8 cellular contexts compared by ENCODE assay signal in genomic region chr12:120639771-120640721, GRCh38. TPM values are rescaled to one million over a fixed set of nuclear protein-coding genes. Genes with fewer than 3 reads are reported as not detected.
DNase-seq lines count a peak whose midpoint lies in the region; ATAC-seq and TF ChIP-seq lines count a peak whose summit lies in the region.

CABP1 (plus strand) TSS chr12:120640626; CDS start chr12:120640686, 60 bp downstream.

- no peaks in the 10 kb centered on the region for H3K79me2 ChIP-seq in mesendoderm (ENCODE audit: control insufficient read depth, insufficient read depth, low read length)

- no peak within 1 kb of the TSS for H2AK5ac ChIP-seq in mesendoderm (ENCODE audit: low read length)

- H3K4me3 Mint-ChIP-seq in CD4-positive, CD25-positive, alpha-beta regulatory T cell, result peak within 1 kb of the TSS; percentile 82 to 89 (median 85)
- H3K4me3 Mint-ChIP-seq in activated B cell treated with CpG ODN at 0.5 μM for 24 hours, result peak within 1 kb of the TSS; percentile 75
- peak within 1 kb of the TSS; percentile 78 for H3K4me3 Mint-ChIP-seq in central memory CD8-positive, alpha-beta T cell

- no peak within 1 kb of the TSS for H3K23ac ChIP-seq in mesendoderm (ENCODE audit: low read length)

- no peak within 1 kb of the TSS for H3K27ac ChIP-seq in CD4-positive, CD25-positive, alpha-beta regulatory T cell (ENCODE audit: insufficient read depth, low read length, poor library complexity, severe bottlenecking)
- no peak within 1 kb of the TSS for H3K27ac ChIP-seq in mesendoderm (ENCODE audit: low read depth, low read length)

- H2BK5ac ChIP-seq in mesendoderm (ENCODE audit: low read length), result no peak within 1 kb of the TSS

- peaks cover 0 to 11% (median 2%) of the 10 kb centered on the region in 4 donors for H3K4me1 Mint-ChIP-seq in CD4-positive, CD25-positive, alpha-beta regulatory T cell
- peaks cover 8% of the 10 kb centered on the region for H3K4me1 Mint-ChIP-seq in activated B cell treated with CpG ODN at 0.5 μM for 24 hours
- H3K4me1 Mint-ChIP-seq in central memory CD8-positive, alpha-beta T cell, result peaks cover 5% of the 10 kb centered on the region

- peaks cover 14% of the 10 kb centered on the region for H3K4me1 ChIP-seq in CD4-positive, CD25-positive, alpha-beta regulatory T cell (ENCODE audit: control insufficient read depth, insufficient read depth, low read length, poor library complexity, severe bottlenecking)
- peaks cover 3% of the 10 kb centered on the region for H3K4me1 ChIP-seq in mesendoderm (ENCODE audit: control insufficient read depth, low read depth, low read length)

- POLR2A ChIA-PET in activated B cell treated with CpG ODN at 0.5 μM for 24 hours (lab: Charles Lee), result no interaction called here

- peak within 1 kb of the TSS; percentile 70 for H3K4me2 ChIP-seq in mesendoderm (ENCODE audit: low read length)

- H3K9me3 ChIP-seq in CD4-positive, CD25-positive, alpha-beta regulatory T cell (ENCODE audit: control insufficient read depth in 2 of 2, low read length in 2 of 2), result no peaks in the 10 kb centered on the region

- peak within 1 kb of the TSS; percentile 68 for H3K56ac ChIP-seq in mesendoderm (ENCODE audit: low read length)

- WGBS in mesendoderm (ENCODE audit: extremely low coverage, insufficient coverage, low lambda C conversion rate), result no CpG with 5 or more reads among the region's 56 CpGs

- H3K9ac ChIP-seq in mesendoderm (ENCODE audit: low read length), result peak within 1 kb of the TSS; percentile 45

- no peaks in the 10 kb centered on the region for H3K36me3 ChIP-seq in CD4-positive, CD25-positive, alpha-beta regulatory T cell (ENCODE audit: control insufficient read depth, insufficient read depth, low read length)
- H3K36me3 ChIP-seq in mesendoderm (ENCODE audit: control insufficient read depth, insufficient read depth, low read length), result no peaks in the 10 kb centered on the region

- H3K79me1 ChIP-seq in mesendoderm (ENCODE audit: low read length), result no peaks in the 10 kb centered on the region

- no peak within 1 kb of the TSS for H2BK120ac ChIP-seq in mesendoderm (ENCODE audit: low read depth, low read length)

- no peak within 1 kb of the TSS for H2BK15ac ChIP-seq in mesendoderm (replicated peaks; ENCODE audit: low read depth)

- no peaks in the 10 kb centered on the region for H3K36me3 Mint-ChIP-seq in CD4-positive, CD25-positive, alpha-beta regulatory T cell
- H3K36me3 Mint-ChIP-seq in activated B cell treated with CpG ODN at 0.5 μM for 24 hours (ENCODE audit: low read depth), result no peaks in the 10 kb centered on the region
- no peaks in the 10 kb centered on the region for H3K36me3 Mint-ChIP-seq in central memory CD8-positive, alpha-beta T cell (ENCODE audit: insufficient read depth)

- H3K27me3 Mint-ChIP-seq in CD4-positive, CD25-positive, alpha-beta regulatory T cell, result peaks cover 50% of the 10 kb centered on the region
- H3K27me3 Mint-ChIP-seq in activated B cell treated with CpG ODN at 0.5 μM for 24 hours, result peaks cover 39% of the 10 kb centered on the region
- peaks cover 39% of the 10 kb centered on the region for H3K27me3 Mint-ChIP-seq in central memory CD8-positive, alpha-beta T cell

- intact Hi-C loops in activated B cell treated with CpG ODN at 0.5 μM for 24 hours (cut with micrococcal nuclease), result loop anchor here (1.0 to 5.0 kb wide), 2 partner anchors 57 to 457 kb away; no protein-coding TSS in a partner anchor

- peak within 1 kb of the TSS; percentile 65 for H3K18ac ChIP-seq in mesendoderm (ENCODE audit: low read length)

- H3K9me3 Mint-ChIP-seq in CD4-positive, CD25-positive, alpha-beta regulatory T cell, result peaks cover 0 to 2% (median 0%) of the 10 kb centered on the region in 7 donors
- H3K9me3 Mint-ChIP-seq in activated B cell treated with CpG ODN at 0.5 μM for 24 hours, result no peaks in the 10 kb centered on the region
- H3K9me3 Mint-ChIP-seq in central memory CD8-positive, alpha-beta T cell, result no peaks in the 10 kb centered on the region

- no peak for TF ChIP-seq EP300 in Ishikawa (IDR thresholded peaks at IDR 0.05; ENCODE audit: borderline replicate concordance)

- no peak within 1 kb of the TSS for H4K8ac ChIP-seq in mesendoderm (ENCODE audit: low read depth, low read length)

- no peak within 1 kb of the TSS for H3K4ac ChIP-seq in mesendoderm (ENCODE audit: low read depth, low read length)

- no peak within 1 kb of the TSS for H3K4me3 ChIP-seq in CD4-positive, CD25-positive, alpha-beta regulatory T cell (ENCODE audit: low read depth, low read length)
- no peak within 1 kb of the TSS for H3K4me3 ChIP-seq in mesendoderm (ENCODE audit: low read length)

- TF ChIP-seq RAD21 in Ishikawa (IDR thresholded peaks at IDR 0.05; ENCODE audit: low read depth), result no peak

- CTCF ChIA-PET in activated B cell treated with CpG ODN at 0.5 μM for 24 hours (lab: Charles Lee), result interaction anchor here (0.5 to 1.9 kb wide), 3 partner anchors 47 to 345 kb away, joined by 3 to 6 read pairs (median 3); partner anchors contain the start of gene MLEC

- H4K5ac ChIP-seq in mesendoderm (ENCODE audit: low read length), result no peak within 1 kb of the TSS

- ATAC-seq in CD4-positive, CD25-positive, alpha-beta regulatory T cell (ENCODE audit: low read depth in 2 of 2), result peak; percentile 65 to 72
- ATAC-seq in GM19463 (IDR thresholded peaks at IDR 0.05; ENCODE audit: unreplicated experiment) (peak; percentile 79), activated B cell treated with CpG ODN at 0.5 μM for 24 hours (ENCODE audit: low read depth) (peak; percentile 88)
- ATAC-seq in central memory CD8-positive, alpha-beta T cell (replicated peaks; ENCODE audit: extremely low read depth, poor library complexity, severe bottlenecking), result peak; percentile 63

- DNase-seq in CD4-positive, CD25-positive, alpha-beta regulatory T cell, result peak; percentile 42 to 67 (median 53)
- DNase-seq in activated B cell treated with CpG ODN at 0.5 μM for 24 hours (peak; percentile 72), mesendoderm (peak; percentile 78), amniotic stem cell (lab: John Stamatoyannopoulos, UW) (no peak)
- DNase-seq in central memory CD8-positive, alpha-beta T cell (ENCODE audit: low spot score in 2 of 2), result peak in 1 of 2 donors; percentile 13
- peak; percentile 59 for DNase-seq in stimulated activated CD8-positive, alpha-beta memory T cell treated with anti-CD3 and anti-CD28 coated beads, Interleukin-7, amount 100 ng/mL, for 24 hours (ENCODE audit: low read depth)

- H3K27me3 ChIP-seq in CD4-positive, CD25-positive, alpha-beta regulatory T cell (ENCODE audit: control insufficient read depth, insufficient read depth, low read length), result peaks cover 34% of the 10 kb centered on the region
- peaks cover 5% of the 10 kb centered on the region for H3K27me3 ChIP-seq in mesendoderm (ENCODE audit: insufficient read depth, low read length, poor library complexity)

- no peak for TF ChIP-seq CTCF in activated B cell treated with CpG ODN at 0.5 μM for 24 hours (IDR thresholded peaks at IDR 0.05)

- H3K27ac Mint-ChIP-seq in CD4-positive, CD25-positive, alpha-beta regulatory T cell, result no peak within 1 kb of the TSS
- H3K27ac Mint-ChIP-seq in activated B cell treated with CpG ODN at 0.5 μM for 24 hours, result no peak within 1 kb of the TSS
- H3K27ac Mint-ChIP-seq in central memory CD8-positive, alpha-beta T cell (ENCODE audit: low read depth), result no peak within 1 kb of the TSS

TF ChIP-seq in Ishikawa, 13 proteins besides CTCF, POLR2A, EP300 and RAD21:
- TF ChIP-seq, protein P1, sequence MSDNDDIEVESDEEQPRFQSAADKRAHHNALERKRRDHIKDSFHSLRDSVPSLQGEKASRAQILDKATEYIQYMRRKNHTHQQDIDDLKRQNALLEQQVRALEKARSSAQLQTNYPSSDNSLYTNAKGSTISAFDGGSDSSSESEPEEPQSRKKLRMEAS (IDR thresholded peaks at IDR 0.05), result peak; percentile 54
- 0 out of 2 replicates have a peak, but pooled peaks have one; percentile 23 for TF ChIP-seq ZBTB7A (IDR thresholded peaks at IDR 0.05; ENCODE audit: low read depth)
- no peak for TF ChIP-seq TCF12 (IDR thresholded peaks at IDR 0.05; ENCODE audit: low read depth)

RNA-seq across cellular contexts. Expression of gene CABP1, which starts in this region (rescaled TPM):
- not detected for total RNA-seq in CD4-positive, CD25-positive, alpha-beta regulatory T cell
- polyA plus RNA-seq in CD4-positive, CD25-positive, alpha-beta regulatory T cell, result not detected
- 0.27 TPM in 1 of 2 replicates, not detected in the other for total RNA-seq in activated B cell treated with CpG ODN at 0.5 μM for 24 hours
- 0.62 TPM for polyA plus RNA-seq in mesendoderm (2013, experiment 1 of 2)
- 0.67 TPM for polyA plus RNA-seq in mesendoderm (2013, experiment 2 of 2)

Comparison
In these comparisons a context has a peak if more than half of its experiments do, and no peak if none do; other contexts are left out.
1. Peak in DNase-seq and ATAC-seq in CD4-positive, CD25-positive, alpha-beta regulatory T cell; RNA of the gene not detected or under 1 TPM.
2. Peak in DNase-seq and ATAC-seq in activated B cell treated with CpG ODN at 0.5 μM for 24 hours; RNA of the gene not detected or under 1 TPM.